Comparison of ENCODE assay signal across 8 cellular contexts in the genomic region with DNA sequence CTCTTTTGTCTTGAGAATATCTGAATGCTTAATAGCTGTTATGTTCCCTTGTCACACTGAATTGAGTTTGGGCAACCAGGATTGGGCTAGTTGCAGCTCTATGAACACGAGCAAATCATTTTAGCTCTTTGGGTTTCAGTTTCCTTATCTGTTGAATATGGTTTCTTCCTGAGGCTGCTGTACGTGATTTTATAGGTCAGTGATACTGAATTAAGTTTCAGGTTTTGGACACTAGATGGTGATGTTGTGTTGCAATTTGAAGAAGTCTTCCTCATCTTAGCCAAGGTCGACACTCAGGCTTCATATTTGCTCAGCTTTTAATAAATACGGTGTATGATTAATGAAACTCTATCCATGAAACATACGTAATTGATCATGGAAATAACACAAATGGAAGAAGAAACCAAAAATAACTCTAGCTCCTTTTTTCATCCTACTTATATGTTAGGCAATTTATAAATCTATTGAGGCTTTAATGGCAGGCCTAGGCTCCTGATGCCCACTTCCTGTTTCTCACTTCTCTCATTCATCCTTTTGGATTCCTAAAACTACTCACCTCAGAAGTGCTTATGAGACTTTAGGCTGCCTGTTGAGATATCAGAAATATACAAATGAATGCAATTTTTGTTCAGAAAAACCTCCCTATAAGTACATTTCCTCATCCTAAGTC.
DNase-seq lines count a peak whose midpoint lies in the region; ATAC-seq and TF ChIP-seq lines count a peak whose summit lies in the region.

No MANE protein-coding gene starts in this region.

- DNase-seq in GF-D8 (lab: John Stamatoyannopoulos, UW) (peak; percentile 15), NCI-H524 (lab: John Stamatoyannopoulos, UW) (peak; percentile 36 to 70), astrocyte of the hippocampus (ENCODE audit: low read depth, low spot score) (peak; percentile 76), iris pigment epithelial cell (ENCODE audit: low read depth) (peak; percentile 70), tibial artery (no peak), NK-92 (lab: John Stamatoyannopoulos, UW; ENCODE audit: unreplicated experiment) (no peak)

- no peak overlapping the region for H3K4me3 ChIP-seq in tibial artery

- ATAC-seq in GM21360 (IDR thresholded peaks at IDR 0.05; ENCODE audit: unreplicated experiment), result peak; percentile 98
- peak; percentile 98 for ATAC-seq in HG03469 (IDR thresholded peaks at IDR 0.05; ENCODE audit: unreplicated experiment)

- no peaks in the 10 kb centered on the region for H3K9me3 ChIP-seq in tibial artery

- no peaks in the 10 kb centered on the region for H3K36me3 ChIP-seq in tibial artery

- no peaks in the 10 kb centered on the region for H3K4me1 ChIP-seq in tibial artery

- H3K27ac ChIP-seq in tibial artery, result no peak overlapping the region

- no peaks in the 10 kb centered on the region for H3K27me3 ChIP-seq in tibial artery

- intact Hi-C loops in tibial artery (cut with DNase I; ENCODE audit: low total_unique reads), result no loop called here

- peak; percentile 8 to 25 for TF ChIP-seq CTCF in tibial artery (IDR thresholded peaks at IDR 0.05)

Comparison
In these comparisons a context has a peak if more than half of its experiments do, and no peak if none do; other contexts are left out.
1. DNase-seq: peak in GF-D8 (single experiment), NCI-H524 (2 of 2), astrocyte of the hippocampus (single experiment) and iris pigment epithelial cell (single experiment); none in tibial artery (0 of 2) and NK-92 (single experiment).